In the genomic region with DNA sequence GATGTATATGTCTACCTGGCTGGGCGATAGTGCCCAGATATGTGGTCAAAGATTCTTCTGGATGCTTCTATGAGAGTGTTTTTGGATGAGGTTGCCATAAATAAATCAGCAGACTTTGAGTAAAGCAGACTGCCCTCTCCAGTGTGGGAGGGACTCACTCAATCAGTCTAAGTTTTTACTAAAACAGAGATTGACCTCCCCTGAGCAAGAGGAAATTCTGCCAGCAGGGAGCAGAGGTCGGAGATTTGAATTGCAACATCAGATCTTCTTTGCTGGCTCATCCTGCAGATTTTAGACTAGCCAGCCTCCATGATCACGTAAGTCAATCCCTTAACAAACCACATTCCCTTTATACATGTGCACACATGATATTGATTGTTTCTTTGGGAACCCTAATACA, we compare ENCODE assay signal across 16 cellular contexts.
DNase-seq lines count a peak whose midpoint lies in the region; ATAC-seq and TF ChIP-seq lines count a peak whose summit lies in the region.
"Had no signal": no experiment of that assay in that cellular context is flagged by ENCODE, and none has a peak within 500 bp of the region (broad histone marks: within the 10 kb centered on the region; RNA-seq: fewer than 3 reads in every experiment).

No MANE protein-coding gene starts in this region.

- POLR2A ChIA-PET in A673 (lab: Charles Lee; ENCODE audit: low non-redundant PET) = no interaction called here

- no peaks in the 10 kb centered on the region for H3K36me3 Mint-ChIP-seq in HFFc6 (ENCODE audit: low read depth)
- H3K36me3 Mint-ChIP-seq: CD4-positive, CD25-positive, alpha-beta regulatory T cell had no signal

- H3K27ac Mint-ChIP-seq in HFFc6 = no peak overlapping the region
- H3K27ac Mint-ChIP-seq: CD4-positive, CD25-positive, alpha-beta regulatory T cell had no signal

- no peaks in the 10 kb centered on the region for H3K27me3 ChIP-seq in A673 (replicated peaks; ENCODE audit: insufficient read depth, low read depth, low read length, poor library complexity)
- no peaks in the 10 kb centered on the region for H3K27me3 ChIP-seq in adrenal gland
- no peaks in the 10 kb centered on the region for H3K27me3 ChIP-seq in mesendoderm (ENCODE audit: insufficient read depth, low read length, poor library complexity)
- H3K27me3 ChIP-seq: BLaER1 treated with 17β-estradiol and CSF1 and Interleukin-3, amounts not matched to agents 10 nM and 100 nM had no signal

- TF ChIP-seq POLR2A in adrenal gland (IDR thresholded peaks at IDR 0.05) = no peak

- no peaks in the 10 kb centered on the region for H3K79me1 ChIP-seq in mesendoderm (ENCODE audit: low read length)

- H3K56ac ChIP-seq in mesendoderm (ENCODE audit: low read length) = peak overlapping the region; percentile 22

- H3K36me3 ChIP-seq in A673 (ENCODE audit: insufficient read depth, low read length, poor library complexity, severe bottlenecking) = no peaks in the 10 kb centered on the region
- no peaks in the 10 kb centered on the region for H3K36me3 ChIP-seq in adrenal gland (replicated peaks in 1 of 2)
- no peaks in the 10 kb centered on the region for H3K36me3 ChIP-seq in mesendoderm (ENCODE audit: control insufficient read depth, insufficient read depth, low read length)
- H3K36me3 ChIP-seq: BLaER1 treated with 17β-estradiol and CSF1 and Interleukin-3, amounts not matched to agents 10 nM and 100 nM had no signal

- no peak for TF ChIP-seq CTCF in A673 (conservative IDR thresholded peaks at IDR 0.05; ENCODE audit: low read depth, low read length)
- no peak for TF ChIP-seq CTCF in adrenal gland (IDR thresholded peaks at IDR 0.05)
- no peak for TF ChIP-seq CTCF in HFFc6 (IDR thresholded peaks at IDR 0.05)

- no peaks in the 10 kb centered on the region for H3K79me2 ChIP-seq in mesendoderm (ENCODE audit: control insufficient read depth, insufficient read depth, low read length)

- intact Hi-C loops in A673 (cut with micrococcal nuclease; ENCODE audit: unreplicated experiment) (no loop called here), adrenal gland (cut with DNase I) (no loop called here), sciatic nerve (cut with DNase I) (no loop called here)

- H2BK15ac ChIP-seq in mesendoderm (replicated peaks; ENCODE audit: low read depth) = no peak overlapping the region

- CTCF ChIA-PET in A673 (lab: Charles Lee) = no interaction called here

- DNase-seq in A673 (ENCODE audit: low spot score) (peak; percentile 7), adrenal gland (peak in 4 of 7 donors; percentile 15 to 58 (median 31)), mesendoderm (peak; percentile 46), sciatic nerve (ENCODE audit: low spot score) (peak; percentile 71), HFFc6 (no peak)
- DNase-seq: 8988T; ACHN; Calu3; CD4-positive, CD25-positive, alpha-beta regulatory T cell; DMS 273 treated with DMSO at 0.1 percent for 48 hours had no signal

- no peaks in the 10 kb centered on the region for H3K4me1 Mint-ChIP-seq in HFFc6 (ENCODE audit: low read depth)
- H3K4me1 Mint-ChIP-seq: CD4-positive, CD25-positive, alpha-beta regulatory T cell had no signal

- H3K27ac ChIP-seq in A673 (ENCODE audit: low read depth, low read length, poor library complexity, severe bottlenecking) (no peak overlapping the region), adrenal gland (peak overlapping the region in 1 of 5 donors; percentile 14), mesendoderm (ENCODE audit: low read depth, low read length) (peak overlapping the region; percentile 23)
- H3K27ac ChIP-seq: BLaER1 treated with 17β-estradiol and CSF1 and Interleukin-3, amounts not matched to agents 10 nM and 100 nM had no signal

- H3K4ac ChIP-seq in mesendoderm (ENCODE audit: low read depth, low read length) = no peak overlapping the region

- no peaks in the 10 kb centered on the region for H3K4me1 ChIP-seq in A673 (ENCODE audit: insufficient read depth, low read length, poor library complexity, severe bottlenecking)
- H3K4me1 ChIP-seq in adrenal gland (replicated peaks in 1 of 2) = no peaks in the 10 kb centered on the region
- peaks cover 12% of the 10 kb centered on the region for H3K4me1 ChIP-seq in mesendoderm (ENCODE audit: control insufficient read depth, low read depth, low read length)
- H3K4me1 ChIP-seq: BLaER1 treated with 17β-estradiol and CSF1 and Interleukin-3, amounts not matched to agents 10 nM and 100 nM had no signal

- no peak overlapping the region for H3K9ac ChIP-seq in mesendoderm (ENCODE audit: low read length)
- H3K9ac ChIP-seq: BLaER1 treated with 17β-estradiol and CSF1 and Interleukin-3, amounts not matched to agents 10 nM and 100 nM had no signal

- H4K5ac ChIP-seq in mesendoderm (ENCODE audit: low read length) = no peak overlapping the region

- H4K8ac ChIP-seq in mesendoderm (ENCODE audit: low read depth, low read length) = no peak overlapping the region

- no peaks in the 10 kb centered on the region for H3K9me3 ChIP-seq in A673 (ENCODE audit: low read depth, low read length, poor library complexity, severe bottlenecking)
- no peaks in the 10 kb centered on the region for H3K9me3 ChIP-seq in adrenal gland (replicated peaks in 1 of 3)
- H3K9me3 ChIP-seq: BLaER1 treated with 17β-estradiol and CSF1 and Interleukin-3, amounts not matched to agents 10 nM and 100 nM had no signal

- BruUV-seq in A673 (replicated peaks; lab: Mats Ljungman, UMichigan) = no TSS peak

- H2BK5ac ChIP-seq in mesendoderm (ENCODE audit: low read length) = no peak overlapping the region

- 44 to 63% (median 51%) methylated on average over 3 of the region's 3 CpGs for WGBS in adrenal gland, 4 donors
- no CpG with 5 or more reads among the region's 3 CpGs for WGBS in mesendoderm (ENCODE audit: extremely low coverage, insufficient coverage, low lambda C conversion rate)

- H3K4me3 Mint-ChIP-seq in HFFc6 = no peak overlapping the region
- H3K4me3 Mint-ChIP-seq: CD4-positive, CD25-positive, alpha-beta regulatory T cell had no signal

- H3K27me3 Mint-ChIP-seq in HFFc6 (ENCODE audit: insufficient read depth) = no peaks in the 10 kb centered on the region
- H3K27me3 Mint-ChIP-seq: CD4-positive, CD25-positive, alpha-beta regulatory T cell had no signal

- H3K18ac ChIP-seq in mesendoderm (ENCODE audit: low read length) = no peak overlapping the region

- H3K4me3 ChIP-seq in A673 (ENCODE audit: low read depth, low read length, poor library complexity, severe bottlenecking) (no peak overlapping the region), adrenal gland (no peak overlapping the region), mesendoderm (ENCODE audit: low read length) (no peak overlapping the region)
- H3K4me3 ChIP-seq: BLaER1 treated with 17β-estradiol and CSF1 and Interleukin-3, amounts not matched to agents 10 nM and 100 nM; GM12878 had no signal

- no peak overlapping the region for H2BK120ac ChIP-seq in mesendoderm (ENCODE audit: low read depth, low read length)

- no peak overlapping the region for H3K23ac ChIP-seq in mesendoderm (ENCODE audit: low read length)

- ATAC-seq in sciatic nerve = peak; percentile 91
- ATAC-seq in HG03469 (IDR thresholded peaks at IDR 0.05; ENCODE audit: unreplicated experiment) = no peak
- no peak for ATAC-seq in GM21619 (IDR thresholded peaks at IDR 0.05; ENCODE audit: unreplicated experiment)
- ATAC-seq in GM18873 (IDR thresholded peaks at IDR 0.05; ENCODE audit: low FRiP score, unreplicated experiment) = no peak
- ATAC-seq: GM12878, HCT116 had no signal

- H3K4me2 ChIP-seq in mesendoderm (ENCODE audit: low read length) = no peak overlapping the region
- H3K4me2 ChIP-seq: BLaER1 treated with 17β-estradiol and CSF1 and Interleukin-3, amounts not matched to agents 10 nM and 100 nM had no signal

- H3K9me3 Mint-ChIP-seq in HFFc6 = peaks cover 45% of the 10 kb centered on the region

- H2AK5ac ChIP-seq in mesendoderm (ENCODE audit: low read length) = no peak overlapping the region
